12 cellular contexts compared by ENCODE assay signal in genomic region chr17:58615768-58616659, GRCh38.
A peak's percentile ranks its signal among the peaks of the same experiment; 100 is the strongest.
DNase-seq lines count a peak whose midpoint lies in the region; ATAC-seq and TF ChIP-seq lines count a peak whose summit lies in the region.
"Had no signal": no experiment of that assay in that cellular context is flagged by ENCODE, and none has a peak within 500 bp of the region (broad histone marks: within the 10 kb centered on the region; RNA-seq: fewer than 3 reads in every experiment).

No MANE protein-coding gene starts in this region.

- H3K27ac ChIP-seq in OCI-LY3 (ENCODE audit: low read length): peak overlapping the region; percentile 96
- H3K27ac ChIP-seq: Peyer's patch had no signal

- ATAC-seq in GM19035 (IDR thresholded peaks at IDR 0.05; ENCODE audit: unreplicated experiment) (peak; percentile 55), HG02884 (IDR thresholded peaks at IDR 0.05; ENCODE audit: unreplicated experiment) (peak; percentile 59)

- no peaks in the 10 kb centered on the region for H3K27me3 ChIP-seq in OCI-LY3 (ENCODE audit: low read depth, low read length)
- H3K27me3 ChIP-seq: Peyer's patch had no signal

- peaks cover 74% of the 10 kb centered on the region for H3K4me1 ChIP-seq in OCI-LY3 (ENCODE audit: low read length)
- H3K4me1 ChIP-seq: Peyer's patch had no signal

- POLR2A ChIA-PET in GM10248 (lab: Yijun Ruan, JAX): interaction anchor here (0.7 to 13.0 kb wide), 3 partner anchors 14 to 650 kb away, joined by 3 to 146 read pairs (median 15); no protein-coding TSS in a partner anchor

- H3K4me2 ChIP-seq in OCI-LY3 (ENCODE audit: low read length): peak overlapping the region; percentile 62

- H3K36me3 ChIP-seq in OCI-LY3 (replicated peaks; ENCODE audit: low read depth, low read length): peaks cover 5% of the 10 kb centered on the region
- H3K36me3 ChIP-seq: Peyer's patch had no signal

- peak overlapping the region; percentile 38; the same call in 1 of the 2 replicates for H3K4me3 ChIP-seq in OCI-LY3 (ENCODE audit: low read length)
- H3K4me3 ChIP-seq: Peyer's patch had no signal

- CTCF ChIA-PET in GM10248 (lab: Yijun Ruan, JAX): interaction anchor here (0.7 to 3.1 kb wide), 6 partner anchors 10 to 38 kb away, joined by 3 to 13 read pairs (median 6); no protein-coding TSS in a partner anchor

- H3K79me2 ChIP-seq in OCI-LY3 (ENCODE audit: low read length): no peaks in the 10 kb centered on the region

- in situ Hi-C loops in ACHN (cut with HindIII; ENCODE audit: low pct_ligation_motif_present, low pct_unique_long_range_greater_than_20kb, low sequenced_read_pairs): no loop called here

- TF ChIP-seq CTCF in GM10248 (IDR thresholded peaks at IDR 0.05; ENCODE audit: control extremely low read depth, extremely low read depth, low read depth, missing control alignments) (no peak), OCI-LY3 (IDR thresholded peaks at IDR 0.05; ENCODE audit: low read depth, low read length) (no peak)

- H3K9me3 ChIP-seq in OCI-LY3 (ENCODE audit: insufficient read depth, low read length): no peaks in the 10 kb centered on the region
- H3K9me3 ChIP-seq: Peyer's patch had no signal

- DNase-seq in GM10248 (ENCODE audit: extremely low spot score): peak; percentile 73
- no peak for DNase-seq in ecto neural progenitor cell (ENCODE audit: low spot score)
- DNase-seq in T-helper 9 cell: no peak
- no peak for DNase-seq in A172 (ENCODE audit: low spot score)
- DNase-seq in ACHN: no peak
- DNase-seq: activated CD4-positive, alpha-beta T cell treated with anti-CD3 and anti-CD28 coated beads, Interleukin-2, amount 10 ng/mL, durations not matched to agents 24 days and 14 days; CD8-positive, alpha-beta memory T cell; NCI-H1048; Peyer's patch had no signal

- H2AFZ ChIP-seq in OCI-LY3 (ENCODE audit: low read depth, low read length): no peak overlapping the region

- no peaks in the 10 kb centered on the region for H4K20me1 ChIP-seq in OCI-LY3 (ENCODE audit: insufficient read depth, low read length)

- peak overlapping the region; percentile 88 for H3K9ac ChIP-seq in OCI-LY3 (ENCODE audit: low read length)
